In genomic region chr18:13378150-13378549, GRCh38 we compare ENCODE assay signal across 14 cellular contexts.
DNase-seq lines count a peak whose midpoint lies in the region; ATAC-seq and TF ChIP-seq lines count a peak whose summit lies in the region.
"Had no signal": no experiment of that assay in that cellular context is flagged by ENCODE, and none has a peak within 500 bp of the region (broad histone marks: within the 10 kb centered on the region; RNA-seq: fewer than 3 reads in every experiment).

No MANE protein-coding gene starts in this region.

- DNase-seq in Right ventricle myocardium superior (no peak), right cardiac atrium (no peak), dorsolateral prefrontal cortex (peak in 1 of 10 donors; percentile 20), NCI-H774 (lab: John Stamatoyannopoulos, UW) (no peak), ACHN (no peak)
- DNase-seq in activated CD4-positive, alpha-beta memory T cell treated with anti-CD3 and anti-CD28 coated beads, Interleukin-2, amount 10 ng/mL, durations not matched to agents 7 days and 5 days: no peak
- DNase-seq in stimulated activated naive CD8-positive, alpha-beta T cell treated with anti-CD3 and anti-CD28 coated beads, Interleukin-15, amount 100 ng/mL, for 72 hours: no peak
- DNase-seq: erythroblast, heart right ventricle, spleen, upper lobe of right lung had no signal

- TF ChIP-seq CTCF in dorsolateral prefrontal cortex (IDR thresholded peaks at IDR 0.05 in 54 of 56, conservative IDR thresholded peaks at IDR 0.05 in 2 of 56; ENCODE audit: low read depth in 1 of 56, partially characterized antibody in 56 of 56): no peak

- H3K4me3 Mint-ChIP-seq in activated CD4-positive, alpha-beta memory T cell treated with anti-CD3 and anti-CD28 coated beads, Interleukin-2, amount 10 ng/mL, durations not matched to agents 7 days and 5 days: peak overlapping the region; percentile 2
- H3K4me3 Mint-ChIP-seq in stimulated activated naive CD8-positive, alpha-beta T cell treated with anti-CD3 and anti-CD28 coated beads, Interleukin-15, amount 100 ng/mL, for 72 hours: peak overlapping the region; percentile 33 to 69
- H3K4me3 Mint-ChIP-seq: neural crest cell had no signal

- H3K9me3 Mint-ChIP-seq in activated CD4-positive, alpha-beta memory T cell treated with anti-CD3 and anti-CD28 coated beads, Interleukin-2, amount 10 ng/mL, durations not matched to agents 7 days and 5 days: no peaks in the 10 kb centered on the region
- H3K9me3 Mint-ChIP-seq in stimulated activated naive CD8-positive, alpha-beta T cell treated with anti-CD3 and anti-CD28 coated beads, Interleukin-15, amount 100 ng/mL, for 72 hours: no peaks in the 10 kb centered on the region
- H3K9me3 Mint-ChIP-seq: neural crest cell had no signal

- intact Hi-C loops in Right ventricle myocardium superior (cut with DNase I): loop anchor here (5.0 kb wide), 1 partner anchor 161 kb away; the partner anchor contains the start of gene LDLRAD4
- intact Hi-C loops in right cardiac atrium (cut with DNase I): loop anchor here in 1 of 4 donors (5.0 kb wide), 1 partner anchor 161 kb away; the partner anchor contains the start of gene LDLRAD4
- intact Hi-C loops in dorsolateral prefrontal cortex (cut with DNase I): no loop called here

- no peak overlapping the region for H3K27ac ChIP-seq in right cardiac atrium (ENCODE audit: low read length)
- peak overlapping the region in 52 of 59 donors; percentile 12 to 95 (median 74) for H3K27ac ChIP-seq in dorsolateral prefrontal cortex
- H3K27ac ChIP-seq: SJSA1, upper lobe of right lung had no signal

- H3K27me3 ChIP-seq in right cardiac atrium (ENCODE audit: control insufficient read depth, insufficient read depth): no peaks in the 10 kb centered on the region
- H3K27me3 ChIP-seq in dorsolateral prefrontal cortex: no peaks in the 10 kb centered on the region
- H3K27me3 ChIP-seq: heart right ventricle, SJSA1, spleen, upper lobe of right lung had no signal

- H3K4me1 ChIP-seq in right cardiac atrium (ENCODE audit: control insufficient read depth, insufficient read depth, low read length): peaks cover 27% of the 10 kb centered on the region

- in situ Hi-C loops in ACHN (cut with HindIII; ENCODE audit: low pct_ligation_motif_present, low pct_unique_long_range_greater_than_20kb, low sequenced_read_pairs): no loop called here

- ATAC-seq in Right ventricle myocardium superior (ENCODE audit: poor library complexity) (peak; percentile 2), right cardiac atrium (no peak), GM18498 (IDR thresholded peaks at IDR 0.05; ENCODE audit: unreplicated experiment) (no peak)
- ATAC-seq in stimulated activated naive CD8-positive, alpha-beta T cell treated with anti-CD3 and anti-CD28 coated beads, Interleukin-15, amount 100 ng/mL, for 72 hours: no peak
- ATAC-seq: heart right ventricle had no signal

- 92% methylated on average over 9 of the region's 9 CpGs for WGBS in right cardiac atrium

- CTCF ChIA-PET in activated CD4-positive, alpha-beta memory T cell treated with anti-CD3 and anti-CD28 coated beads, Interleukin-2, amount 10 ng/mL, durations not matched to agents 7 days and 5 days (lab: Charles Lee): no interaction called here

- H3K9me3 ChIP-seq in right cardiac atrium (ENCODE audit: control insufficient read depth, low read length): no peaks in the 10 kb centered on the region
- H3K9me3 ChIP-seq: heart right ventricle, SJSA1, spleen, upper lobe of right lung had no signal

- H3K4me3 ChIP-seq in right cardiac atrium (ENCODE audit: low read length) (no peak overlapping the region), dorsolateral prefrontal cortex (no peak overlapping the region)
- H3K4me3 ChIP-seq: heart right ventricle, SJSA1, spleen, upper lobe of right lung had no signal

- peak overlapping the region; percentile 45 for H3K27ac Mint-ChIP-seq in activated CD4-positive, alpha-beta memory T cell treated with anti-CD3 and anti-CD28 coated beads, Interleukin-2, amount 10 ng/mL, durations not matched to agents 7 days and 5 days
- peak overlapping the region in 1 of 2 donors; percentile 50 for H3K27ac Mint-ChIP-seq in stimulated activated naive CD8-positive, alpha-beta T cell treated with anti-CD3 and anti-CD28 coated beads, Interleukin-15, amount 100 ng/mL, for 72 hours

- H3K36me3 Mint-ChIP-seq in activated CD4-positive, alpha-beta memory T cell treated with anti-CD3 and anti-CD28 coated beads, Interleukin-2, amount 10 ng/mL, durations not matched to agents 7 days and 5 days (ENCODE audit: low read depth): no peaks in the 10 kb centered on the region

- peaks cover 74% of the 10 kb centered on the region for H3K4me1 Mint-ChIP-seq in activated CD4-positive, alpha-beta memory T cell treated with anti-CD3 and anti-CD28 coated beads, Interleukin-2, amount 10 ng/mL, durations not matched to agents 7 days and 5 days
- H3K4me1 Mint-ChIP-seq in stimulated activated naive CD8-positive, alpha-beta T cell treated with anti-CD3 and anti-CD28 coated beads, Interleukin-15, amount 100 ng/mL, for 72 hours: peaks cover 89% of the 10 kb centered on the region

- H3K27me3 Mint-ChIP-seq in activated CD4-positive, alpha-beta memory T cell treated with anti-CD3 and anti-CD28 coated beads, Interleukin-2, amount 10 ng/mL, durations not matched to agents 7 days and 5 days: no peaks in the 10 kb centered on the region
- H3K27me3 Mint-ChIP-seq in stimulated activated naive CD8-positive, alpha-beta T cell treated with anti-CD3 and anti-CD28 coated beads, Interleukin-15, amount 100 ng/mL, for 72 hours: no peaks in the 10 kb centered on the region

- POLR2A ChIA-PET in activated CD4-positive, alpha-beta memory T cell treated with anti-CD3 and anti-CD28 coated beads, Interleukin-2, amount 10 ng/mL, durations not matched to agents 7 days and 5 days (lab: Charles Lee): interaction anchor here (1.0 to 3.1 kb wide), 4 partner anchors 10 to 162 kb away, joined by 4 to 9 read pairs (median 5); no protein-coding TSS in a partner anchor
